In genomic region chr4:185741795-185742194, GRCh38 we compare ENCODE assay signal across 13 cellular contexts.
DNase-seq lines count a peak whose midpoint lies in the region; ATAC-seq and TF ChIP-seq lines count a peak whose summit lies in the region.
"Had no signal": no experiment of that assay in that cellular context is flagged by ENCODE, and none has a peak within 500 bp of the region (broad histone marks: within the 10 kb centered on the region; RNA-seq: fewer than 3 reads in every experiment).

No MANE protein-coding gene starts in this region.

- H3K27ac Mint-ChIP-seq in MCF 10A (ENCODE audit: low read depth, unreplicated experiment), result peak overlapping the region; percentile 19
- H3K27ac Mint-ChIP-seq in nephron, result peak overlapping the region in 2 of 3 experiments; percentile 14 to 67
- H3K27ac Mint-ChIP-seq: IgD-negative memory B cell had no signal

- H2AFZ ChIP-seq in mammary epithelial cell (ENCODE audit: low read depth, low read length), result no peak overlapping the region

- BruUV-seq in MCF 10A (replicated peaks; lab: Mats Ljungman, UMichigan), result no TSS peak
- no TSS peak for BruUV-seq in mammary epithelial cell (replicated peaks; lab: Mats Ljungman, UMichigan)

- H3K4me3 Mint-ChIP-seq in MCF 10A (ENCODE audit: unreplicated experiment), result no peak overlapping the region
- no peak overlapping the region for H3K4me3 Mint-ChIP-seq in nephron
- H3K4me3 Mint-ChIP-seq: CD4-positive, CD25-positive, alpha-beta regulatory T cell had no signal

- CTCF ChIA-PET in MCF 10A (lab: Yijun Ruan, JAX), result no interaction called here
- CTCF ChIA-PET in mammary epithelial cell (lab: Charles Lee; ENCODE audit: low non-redundant PET), result no interaction called here

- dilution Hi-C loops in mammary epithelial cell (cut with HindIII; ENCODE audit: low sequenced_read_pairs), result no loop called here

- H3K36me3 ChIP-seq in mammary epithelial cell (ENCODE audit: insufficient read depth, low read length) (no peaks in the 10 kb centered on the region), heart right ventricle (peaks cover 0 to 6% (median 0%) of the 10 kb centered on the region in 9 donors), aorta (ENCODE audit: control insufficient read depth in 1 of 2, insufficient read depth in 2 of 2, low read length in 1 of 2) (no peaks in the 10 kb centered on the region)

- H3K4me2 ChIP-seq in mammary epithelial cell (ENCODE audit: insufficient read depth, low read depth, low read length), result no peak overlapping the region

- H4K20me1 ChIP-seq in mammary epithelial cell (ENCODE audit: insufficient read depth, low read length), result no peaks in the 10 kb centered on the region

- H3K4me1 Mint-ChIP-seq in MCF 10A (ENCODE audit: insufficient read depth, unreplicated experiment) (peaks cover 42% of the 10 kb centered on the region), nephron (peaks cover 42% of the 10 kb centered on the region)
- H3K4me1 Mint-ChIP-seq: CD4-positive, CD25-positive, alpha-beta regulatory T cell had no signal

- H3K27me3 ChIP-seq in mammary epithelial cell (ENCODE audit: insufficient read depth, low read length), result no peaks in the 10 kb centered on the region
- no peaks in the 10 kb centered on the region for H3K27me3 ChIP-seq in heart right ventricle
- H3K27me3 ChIP-seq in aorta (ENCODE audit: control insufficient read depth in 1 of 2, insufficient read depth in 2 of 2, low read length in 1 of 2), result no peaks in the 10 kb centered on the region

- DNase-seq in MCF 10A (ENCODE audit: unreplicated experiment), result no peak
- no peak for DNase-seq in mammary epithelial cell
- no peak for DNase-seq in heart right ventricle
- DNase-seq in aorta, result no peak
- DNase-seq in NCI-H2029 treated with DMSO at 0.1 percent for 48 hours (lab: John Stamatoyannopoulos, UW), result no peak
- no peak for DNase-seq in OCI-M2 (lab: John Stamatoyannopoulos, UW; ENCODE audit: unreplicated experiment)
- DNase-seq: CD4-positive, CD25-positive, alpha-beta regulatory T cell; HCEC 1CT; NCI-H2029; SIG-M5 had no signal

- WGBS in mammary epithelial cell (ENCODE audit: low coverage, missing lambda C conversion rate), result 92% methylated on average over 5 of the region's 6 CpGs
- 57 to 65% methylated on average over 6 of the region's 6 CpGs for WGBS in heart right ventricle, 2 donors
- WGBS in aorta, 2 donors, result 64 to 79% methylated on average over 6 of the region's 6 CpGs

- POLR2A ChIA-PET in MCF 10A (lab: Yijun Ruan, JAX), result interaction anchor here (1.0 kb wide), 2 partner anchors 12 to 23 kb away, joined by 3 read pairs; no protein-coding TSS in a partner anchor

- H3K27ac ChIP-seq in mammary epithelial cell (ENCODE audit: insufficient read depth, low read depth, low read length) (no peak overlapping the region), heart right ventricle (peak overlapping the region in 7 of 10 donors; percentile 10 to 62 (median 39)), aorta (ENCODE audit: low read depth in 1 of 2, low read length in 2 of 2) (peak overlapping the region; percentile 20 to 21)

- H3K4me3 ChIP-seq in mammary epithelial cell (replicated peaks in 1 of 3; ENCODE audit: insufficient read depth in 1 of 3, low read depth in 2 of 3, low read length in 3 of 3), result no peak overlapping the region
- no peak overlapping the region for H3K4me3 ChIP-seq in heart right ventricle
- H3K4me3 ChIP-seq in aorta (ENCODE audit: low read length in 2 of 2), result no peak overlapping the region

- H3K4me1 ChIP-seq in mammary epithelial cell (ENCODE audit: insufficient read depth, low read length) (peaks cover 5% of the 10 kb centered on the region), heart right ventricle (peaks cover 11 to 97% (median 65%) of the 10 kb centered on the region in 9 donors), aorta (ENCODE audit: control insufficient read depth in 1 of 2, insufficient read depth in 2 of 2, low read length in 2 of 2) (peaks cover 1 to 4% of the 10 kb centered on the region in 2 donors)

- TF ChIP-seq CTCF in MCF 10A (IDR thresholded peaks at IDR 0.05; ENCODE audit: unreplicated experiment), result no peak
- no peak for TF ChIP-seq CTCF in mammary epithelial cell (conservative IDR thresholded peaks at IDR 0.05 in 1 of 2, IDR thresholded peaks at IDR 0.05 in 1 of 2; ENCODE audit: extremely low read depth in 1 of 2, insufficient read depth in 1 of 2, low read depth in 1 of 2, low read length in 2 of 2)
- TF ChIP-seq CTCF in heart right ventricle (IDR thresholded peaks at IDR 0.05), result no peak
- TF ChIP-seq CTCF in nephron (IDR thresholded peaks at IDR 0.05; ENCODE audit: unreplicated experiment in 3 of 3), result no peak

- no peaks in the 10 kb centered on the region for H3K36me3 Mint-ChIP-seq in MCF 10A (ENCODE audit: insufficient read depth, unreplicated experiment)
- H3K36me3 Mint-ChIP-seq in nephron (ENCODE audit: low read depth), result peaks cover 4% of the 10 kb centered on the region
- H3K36me3 Mint-ChIP-seq: CD4-positive, CD25-positive, alpha-beta regulatory T cell; IgD-negative memory B cell had no signal

- H3K9me3 Mint-ChIP-seq in MCF 10A (ENCODE audit: unreplicated experiment) (no peaks in the 10 kb centered on the region), nephron (peaks cover 2% of the 10 kb centered on the region)
- H3K9me3 Mint-ChIP-seq: CD4-positive, CD25-positive, alpha-beta regulatory T cell had no signal

- no peaks in the 10 kb centered on the region for H3K27me3 Mint-ChIP-seq in MCF 10A (ENCODE audit: insufficient read depth, unreplicated experiment)
- peaks cover 14% of the 10 kb centered on the region for H3K27me3 Mint-ChIP-seq in nephron (ENCODE audit: low read depth)

- in situ Hi-C loops in mammary epithelial cell (cut with MboI; ENCODE audit: low sequenced_read_pairs in 2 of 2), result no loop called here

- no peak overlapping the region for H3K9ac ChIP-seq in mammary epithelial cell (ENCODE audit: insufficient read depth, low read length)

- H3K9me3 ChIP-seq in mammary epithelial cell (replicated peaks; ENCODE audit: insufficient read depth, low read length) (no peaks in the 10 kb centered on the region), heart right ventricle (no peaks in the 10 kb centered on the region), aorta (ENCODE audit: control insufficient read depth, low read length) (no peaks in the 10 kb centered on the region)

- intact Hi-C loops in MCF 10A (cut with micrococcal nuclease) (no loop called here), mammary epithelial cell (cut with micrococcal nuclease) (no loop called here), heart right ventricle (cut with DNase I) (no loop called here), aorta (cut with DNase I) (no loop called here)

- H3K79me2 ChIP-seq in mammary epithelial cell (ENCODE audit: insufficient read depth, low read length), result no peaks in the 10 kb centered on the region

- ATAC-seq in heart right ventricle (peak in 2 of 8 donors; percentile 13 to 24), aorta (ENCODE audit: low FRiP score) (no peak), GM18858 (IDR thresholded peaks at IDR 0.05; ENCODE audit: unreplicated experiment) (no peak)
